1 cellular context compared by ENCODE assay signal in genomic region chr13:102597029-102598015, GRCh38.
TF ChIP-seq lines count a peak whose summit lies in the region.

No MANE protein-coding gene starts in this region.

TF ChIP-seq in HCT116, 20 proteins besides CTCF, POLR2A, EP300 and RAD21 (continued from another document):
- TF ChIP-seq ZBTB33 (IDR thresholded peaks at IDR 0.05; ENCODE audit: extremely low read depth, insufficient replicate concordance, low read length), result no peak
